ENCODE assay signal across 8 cellular contexts in genomic region chr6:148343383-148343782, GRCh38. TPM values are rescaled to one million over a fixed set of nuclear protein-coding genes. Genes with fewer than 3 reads are reported as not detected.
DNase-seq lines count a peak whose midpoint lies in the region; ATAC-seq and TF ChIP-seq lines count a peak whose summit lies in the region.

No MANE protein-coding gene starts in this region.

- peaks cover 3% of the 10 kb centered on the region for H3K79me1 ChIP-seq in neuronal stem cell (ENCODE audit: low read depth, low read length)

- H4K91ac ChIP-seq in neuronal stem cell (ENCODE audit: low read depth, low read length, poor library complexity), result no peak overlapping the region

- peaks cover 50% of the 10 kb centered on the region for H3K27me3 ChIP-seq in BLaER1
- H3K27me3 ChIP-seq in PC-9 (ENCODE audit: insufficient read depth, low read depth), result no peaks in the 10 kb centered on the region
- no peaks in the 10 kb centered on the region for H3K27me3 ChIP-seq in neuronal stem cell (ENCODE audit: control insufficient read depth in 3 of 3, insufficient read depth in 3 of 3, low read depth in 1 of 3, low read length in 3 of 3)

- H3K4me3 ChIP-seq in BLaER1 (peak overlapping the region; percentile 67), PC-9 (peak overlapping the region; percentile 79), epithelial cell of proximal tubule (ENCODE audit: low read depth, low read length) (peak overlapping the region; percentile 82), neuronal stem cell (ENCODE audit: low read length in 2 of 2) (peak overlapping the region; percentile 78 to 93)

- H4K8ac ChIP-seq in neuronal stem cell (ENCODE audit: low read depth, low read length), result no peak overlapping the region

- no CpG with 5 or more reads among the region's 3 CpGs for WGBS in neuronal stem cell (ENCODE audit: extremely low coverage in 2 of 2, insufficient read length in 2 of 2, insufficient replicate concordance in 1 of 2), 2 donors

- no peak overlapping the region for H3K9ac ChIP-seq in BLaER1
- H3K9ac ChIP-seq in neuronal stem cell (ENCODE audit: low read depth, low read length, poor library complexity), result no peak overlapping the region

- H3K27ac ChIP-seq in BLaER1, result no peak overlapping the region
- H3K27ac ChIP-seq in PC-9, result peak overlapping the region; percentile 66
- H3K27ac ChIP-seq in neuronal stem cell (replicated peaks; ENCODE audit: low read length), result no peak overlapping the region

- H3K79me2 ChIP-seq in PC-9 (ENCODE audit: low read depth), result peaks cover 47% of the 10 kb centered on the region

- H3K9me3 ChIP-seq in BLaER1 (no peaks in the 10 kb centered on the region; the same call in 1 of the 2 replicates), PC-9 (ENCODE audit: insufficient read depth, low read depth) (no peaks in the 10 kb centered on the region), neuronal stem cell (replicated peaks in 1 of 2; ENCODE audit: control insufficient read depth in 2 of 2, insufficient read depth in 1 of 2, low read depth in 1 of 2, low read length in 2 of 2) (no peaks in the 10 kb centered on the region)

- no peak for TF ChIP-seq CTCF in PC-9 (conservative IDR thresholded peaks at IDR 0.05)
- peak; percentile 10 for TF ChIP-seq CTCF in epithelial cell of proximal tubule (conservative IDR thresholded peaks at IDR 0.05; ENCODE audit: low read depth, low read length)

- no peak for ATAC-seq in HG03159 (IDR thresholded peaks at IDR 0.05; ENCODE audit: unreplicated experiment)
- ATAC-seq in GM18909 (IDR thresholded peaks at IDR 0.05; ENCODE audit: poor library complexity, unreplicated experiment), result no peak
- ATAC-seq in GM21737 (IDR thresholded peaks at IDR 0.05; ENCODE audit: unreplicated experiment), result no peak

- no peak overlapping the region for H2BK15ac ChIP-seq in neuronal stem cell (ENCODE audit: low read length)

- H3K23ac ChIP-seq in neuronal stem cell (ENCODE audit: low read depth, low read length, poor library complexity), result no peak overlapping the region

- 0 out of 2 replicates have a peak, but pooled peaks cover 6% of the 10 kb centered on the region for H3K4me1 ChIP-seq in BLaER1
- peaks cover 36% of the 10 kb centered on the region for H3K4me1 ChIP-seq in PC-9 (replicated peaks; ENCODE audit: insufficient read depth)
- peaks cover 8 to 19% of the 10 kb centered on the region in 2 donors for H3K4me1 ChIP-seq in neuronal stem cell (ENCODE audit: control insufficient read depth in 2 of 2, insufficient read depth in 1 of 2, low read depth in 1 of 2, low read length in 2 of 2)

- peak overlapping the region; percentile 80; the same call in 1 of the 2 replicates for H3K4me2 ChIP-seq in BLaER1
- H3K4me2 ChIP-seq in PC-9, result peak overlapping the region; percentile 80
- H3K4me2 ChIP-seq in neuronal stem cell (ENCODE audit: insufficient read depth, low read length, poor library complexity, severe bottlenecking), result peak overlapping the region; percentile 85

- H2BK120ac ChIP-seq in neuronal stem cell (ENCODE audit: low read depth, low read length), result peak overlapping the region; percentile 47

- intact Hi-C loops in PC-9 (cut with micrococcal nuclease; ENCODE audit: unreplicated experiment), result loop anchor here (1.0 to 10.0 kb wide), 4 partner anchors 61 to 151 kb away; no protein-coding TSS in a partner anchor

- no peak overlapping the region for H2BK5ac ChIP-seq in neuronal stem cell (ENCODE audit: low read length)

- H2AFZ ChIP-seq in PC-9, result peak overlapping the region; percentile 82; the same call in 1 of the 2 replicates
- peak overlapping the region; percentile 93 for H2AFZ ChIP-seq in neuronal stem cell (ENCODE audit: low read length)

- H3K18ac ChIP-seq in neuronal stem cell (ENCODE audit: low read length), result no peak overlapping the region

- DNase-seq in PC-9 (peak in 1 of 2 experiments; percentile 71), epithelial cell of proximal tubule (ENCODE audit: low read depth) (no peak), neuronal stem cell (ENCODE audit: low spot score) (no peak), 8988T (no peak)

- no peaks in the 10 kb centered on the region; the same call in 1 of the 2 replicates for H3K9me2 ChIP-seq in PC-9 (ENCODE audit: insufficient read depth)

- no peak overlapping the region for H2AK5ac ChIP-seq in neuronal stem cell (ENCODE audit: low read depth, low read length)

- H3K36me3 ChIP-seq in BLaER1, result no peaks in the 10 kb centered on the region
- H3K36me3 ChIP-seq in PC-9 (ENCODE audit: low read depth), result 0 out of 2 replicates have a peak, but pooled peaks cover 13% of the 10 kb centered on the region
- H3K36me3 ChIP-seq in neuronal stem cell (replicated peaks in 1 of 2; ENCODE audit: control insufficient read depth in 2 of 2, insufficient read depth in 2 of 2, low read length in 2 of 2), result peaks cover 0 to 1% of the 10 kb centered on the region in 2 donors

- H4K20me1 ChIP-seq in BLaER1, result peaks cover 5% of the 10 kb centered on the region; the same call in 1 of the 2 replicates
- H4K20me1 ChIP-seq in PC-9 (ENCODE audit: insufficient read depth), result no peaks in the 10 kb centered on the region

- BruUV-seq in PC-9 (replicated peaks; lab: Mats Ljungman, UMichigan), result no TSS peak

- CTCF ChIA-PET in PC-9 (lab: Charles Lee), result no interaction called here

- H3K4ac ChIP-seq in neuronal stem cell (ENCODE audit: low read length), result no peak overlapping the region

- no peaks in the 10 kb centered on the region; the same call in 1 of the 2 replicates for H3F3A ChIP-seq in PC-9 (ENCODE audit: insufficient read depth, low read depth)

- H2BK12ac ChIP-seq in neuronal stem cell (ENCODE audit: low read length), result no peak overlapping the region

- H3K14ac ChIP-seq in neuronal stem cell (ENCODE audit: low read length), result no peak overlapping the region

- POLR2A ChIA-PET in PC-9 (lab: Charles Lee; ENCODE audit: unreplicated experiment), result no interaction called here

RNA-seq across cellular contexts. Expression of gene SASH1, which starts 0.7 kb away (rescaled TPM):
- total RNA-seq in PC-9 (2021) (32.9 and 35.5 TPM in 2 replicates), epithelial cell of proximal tubule (9.5 and 10.6 TPM in 2 replicates)
- polyA plus RNA-seq in neuronal stem cell (2013, experiment 1 of 2), result 6.8 TPM
- 7.0 TPM for polyA plus RNA-seq in neuronal stem cell (2013, experiment 2 of 2)
